In genomic region chr9:97166504-97167138, GRCh38 we compare ENCODE assay signal across 1 cellular context.
TF ChIP-seq lines count a peak whose summit lies in the region.

No MANE protein-coding gene starts in this region.

TF ChIP-seq in GM12878, 131 proteins besides CTCF, POLR2A, EP300 and RAD21:
- TF ChIP-seq IKZF2 (IDR thresholded peaks at IDR 0.05): 0 out of 4 replicates have a peak, but pooled peaks have one; percentile 15 to 19
- TF ChIP-seq RUNX3 (IDR thresholded peaks at IDR 0.05; ENCODE audit: low read length): peak; percentile 44
- TF ChIP-seq EED (IDR thresholded peaks at IDR 0.05; ENCODE audit: low read depth): 0 out of 2 replicates have a peak, but pooled peaks have one; percentile 24
